In genomic region chr12:54393350-54393655, GRCh38 we compare ENCODE assay signal across 19 cellular contexts. TPM values are rescaled to one million over a fixed set of nuclear protein-coding genes. Genes with fewer than 3 reads are reported as not detected.
A peak's percentile ranks its signal among the peaks of the same experiment; 100 is the strongest.
DNase-seq lines count a peak whose midpoint lies in the region; ATAC-seq and TF ChIP-seq lines count a peak whose summit lies in the region.
"Had no signal": no experiment of that assay in that cellular context is flagged by ENCODE, and none has a peak within 500 bp of the region (broad histone marks: within the 10 kb centered on the region; RNA-seq: fewer than 3 reads in every experiment).

No MANE protein-coding gene starts in this region.

- H3F3A ChIP-seq in neural progenitor cell (ENCODE audit: low read depth), result peaks cover 44% of the 10 kb centered on the region

- H3K4me1 ChIP-seq in ACC112 (ENCODE audit: control insufficient read depth, insufficient read depth, low read length, unreplicated experiment) (peaks cover 4% of the 10 kb centered on the region), ectodermal cell (ENCODE audit: control insufficient read depth, insufficient read depth, low read length) (peaks cover 33% of the 10 kb centered on the region), neural progenitor cell (peaks cover 47% of the 10 kb centered on the region), colonic mucosa (no peaks in the 10 kb centered on the region)

- DNase-seq in HL-60 (ENCODE audit: low read depth in 1 of 2, low spot score in 1 of 2) (peak in 1 of 2 experiments; percentile 54), neural progenitor cell (ENCODE audit: low spot score) (peak; percentile 52), colonic mucosa (no peak), pons (ENCODE audit: low spot score) (no peak), DMS79 (lab: John Stamatoyannopoulos, UW) (no peak)
- DNase-seq: activated CD4-positive, alpha-beta T cell treated with anti-CD3 and anti-CD28 coated beads, Interleukin-2, amount 10 ng/mL, durations not matched to agents 7 days and 5 days; activated naive CD4-positive, alpha-beta T cell; activated T-cell treated with anti-CD3 and anti-CD28 coated beads for 4 hours; COR-L47; foreskin melanocyte; HCEC 1CT; NCI-H2029; stimulated activated naive CD4-positive, alpha-beta T cell treated with Interleukin-2 at 50 U/mL for 16 hours had no signal

- H3K27me3 Mint-ChIP-seq in neural progenitor cell (ENCODE audit: insufficient read depth, low read depth), result peaks cover 3% of the 10 kb centered on the region
- H3K27me3 Mint-ChIP-seq: IgD-negative memory B cell had no signal

- H2AFZ ChIP-seq in ACC112 (ENCODE audit: low read length, unreplicated experiment) (no peak overlapping the region), neural progenitor cell (replicated peaks) (no peak overlapping the region)

- H3K27ac ChIP-seq in ACC112 (ENCODE audit: low read depth, low read length) (peak overlapping the region; percentile 18), HL-60 (replicated peaks) (peak overlapping the region; percentile 50), ectodermal cell (ENCODE audit: insufficient read depth, low read depth, low read length, poor library complexity, severe bottlenecking) (peak overlapping the region; percentile 30), neural progenitor cell (no peak overlapping the region), colonic mucosa (no peak overlapping the region)
- H3K27ac ChIP-seq: right atrium auricular region had no signal

- no peaks in the 10 kb centered on the region for H3K9me3 Mint-ChIP-seq in neural progenitor cell
- H3K9me3 Mint-ChIP-seq: activated CD4-positive, alpha-beta T cell treated with anti-CD3 and anti-CD28 coated beads, Interleukin-2, amount 10 ng/mL, durations not matched to agents 7 days and 5 days; IgD-negative memory B cell had no signal

- peaks cover 44% of the 10 kb centered on the region for H3K4me1 Mint-ChIP-seq in neural progenitor cell

- no peak overlapping the region for H3K27ac Mint-ChIP-seq in neural progenitor cell

- H3K36me3 Mint-ChIP-seq in neural progenitor cell, result peaks cover 6% of the 10 kb centered on the region
- H3K36me3 Mint-ChIP-seq: IgD-negative memory B cell had no signal

- no peak overlapping the region for H3K9ac ChIP-seq in neural progenitor cell
- no peak overlapping the region for H3K9ac ChIP-seq in colonic mucosa (ENCODE audit: low read depth in 2 of 2, low read length in 2 of 2)

- H4K20me1 ChIP-seq in neural progenitor cell (ENCODE audit: low read depth), result no peaks in the 10 kb centered on the region

- WGBS in ectodermal cell, 2 experiments, result 44 to 50% methylated on average over 4 of the region's 4 CpGs

- H3K9me3 ChIP-seq in ectodermal cell (ENCODE audit: control insufficient read depth, low read length), result no peaks in the 10 kb centered on the region
- H3K9me3 ChIP-seq in neural progenitor cell (ENCODE audit: low read depth), result no peaks in the 10 kb centered on the region
- H3K9me3 ChIP-seq in colonic mucosa, result no peaks in the 10 kb centered on the region
- H3K9me3 ChIP-seq: ascending aorta, right atrium auricular region had no signal

- H3K36me3 ChIP-seq in ACC112 (ENCODE audit: insufficient read depth, low read length) (peaks cover 31% of the 10 kb centered on the region), ectodermal cell (ENCODE audit: control insufficient read depth, insufficient read depth, low read length) (peaks cover 24% of the 10 kb centered on the region), neural progenitor cell (no peaks in the 10 kb centered on the region), colonic mucosa (no peaks in the 10 kb centered on the region)

- H3K4me3 ChIP-seq in ACC112 (ENCODE audit: low read depth, low read length) (no peak overlapping the region), HL-60 (replicated peaks; ENCODE audit: insufficient read depth, low read length) (no peak overlapping the region), ectodermal cell (ENCODE audit: insufficient read depth, low read depth, low read length) (no peak overlapping the region), neural progenitor cell (no peak overlapping the region), colonic mucosa (no peak overlapping the region)
- H3K4me3 ChIP-seq: ascending aorta, right atrium auricular region had no signal

- no peak for ATAC-seq in HG02973 (IDR thresholded peaks at IDR 0.05; ENCODE audit: unreplicated experiment)

- intact Hi-C loops in colonic mucosa (cut with DNase I), result no loop called here

- peak overlapping the region; percentile 53 for H3K4me2 ChIP-seq in neural progenitor cell

- H3K79me2 ChIP-seq in ACC112 (ENCODE audit: control insufficient read depth, insufficient read depth, low read length, unreplicated experiment), result no peaks in the 10 kb centered on the region
- H3K79me2 ChIP-seq in neural progenitor cell (ENCODE audit: low read depth), result peaks cover 5% of the 10 kb centered on the region

- H3K27me3 ChIP-seq in ACC112 (ENCODE audit: insufficient read depth, low read length) (no peaks in the 10 kb centered on the region), HL-60 (ENCODE audit: insufficient read depth, poor library complexity, severe bottlenecking) (no peaks in the 10 kb centered on the region), ectodermal cell (ENCODE audit: control insufficient read depth, insufficient read depth, low read length, poor library complexity, severe bottlenecking) (no peaks in the 10 kb centered on the region), neural progenitor cell (no peaks in the 10 kb centered on the region), colonic mucosa (no peaks in the 10 kb centered on the region)
- H3K27me3 ChIP-seq: ascending aorta, right atrium auricular region had no signal

- TF ChIP-seq CTCF in HL-60 (IDR thresholded peaks at IDR 0.05; ENCODE audit: insufficient read depth, low read length), result no peak
- no peak for TF ChIP-seq CTCF in neural progenitor cell (IDR thresholded peaks at IDR 0.05)
- no peak for TF ChIP-seq CTCF in colonic mucosa (IDR thresholded peaks at IDR 0.05)

- peak overlapping the region; percentile 43 for H3K4me3 Mint-ChIP-seq in neural progenitor cell
- H3K4me3 Mint-ChIP-seq: activated CD4-positive, alpha-beta T cell treated with anti-CD3 and anti-CD28 coated beads, Interleukin-2, amount 10 ng/mL, durations not matched to agents 7 days and 5 days had no signal

RNA-seq across cellular contexts. Expression of gene ZNF385A, which starts 8.8 kb away (rescaled TPM):
- polyA plus RNA-seq in ectodermal cell (2013, experiment 1 of 4), result 59.3 TPM
- 54.5 TPM for polyA plus RNA-seq in ectodermal cell (2013, experiment 2 of 4)
- 48.9 TPM for polyA plus RNA-seq in ectodermal cell (2013, experiment 3 of 4)
- 46.6 TPM for polyA plus RNA-seq in ectodermal cell (2013, experiment 4 of 4)
- total RNA-seq in neural progenitor cell (ENCODE audit: low replicate concordance) (6.2 and 7.2 TPM in 2 replicates), colonic mucosa (1 to 10 TPM; 3.8 to 7.3 TPM)

RNA-seq across cellular contexts. Expression of gene ITGA5, which starts 25.8 kb away (rescaled TPM):
- polyA plus RNA-seq in ectodermal cell (2013, experiment 1 of 4), result 93.8 TPM
- polyA plus RNA-seq in ectodermal cell (2013, experiment 2 of 4), result 102 TPM
- 70.6 TPM for polyA plus RNA-seq in ectodermal cell (2013, experiment 3 of 4)
- polyA plus RNA-seq in ectodermal cell (2013, experiment 4 of 4), result 73.7 TPM
- total RNA-seq in neural progenitor cell (ENCODE audit: low replicate concordance) (37.7 and 70.8 TPM in 2 replicates), colonic mucosa (100 to 1,000 TPM in 1 of 2 donors, 1 to 10 TPM in 1; 7.8 to 120 TPM)

RNA-seq across cellular contexts. Expression of gene GPR84, which starts 29.0 kb away (rescaled TPM):
- polyA plus RNA-seq in ectodermal cell (2013, experiment 1 of 4), result 0.26 TPM
- 0.12 TPM for polyA plus RNA-seq in ectodermal cell (2013, experiment 2 of 4)
- not detected for polyA plus RNA-seq in ectodermal cell (2013, experiment 3 of 4)
- 0.20 TPM for polyA plus RNA-seq in ectodermal cell (2013, experiment 4 of 4)
- total RNA-seq in neural progenitor cell (ENCODE audit: low replicate concordance) (not detected in 2 replicates), colonic mucosa (under 1 TPM in 1 of 2 donors, not detected in 1; 0.21 TPM)
- total RNA-seq: ascending aorta had no signal
- polyA plus RNA-seq: IgD-negative memory B cell had no signal

Comparison
In these comparisons a context has a peak if more than half of its experiments do, and no peak if none do; other contexts are left out.
1. H3K27ac ChIP-seq: peak in ACC112 (single experiment), HL-60 (single experiment) and ectodermal cell (single experiment); none in neural progenitor cell (single experiment) and colonic mucosa (single experiment).